ENCODE assay signal across 1 cellular context in genomic region chr2:187404431-187405110, GRCh38.
TF ChIP-seq lines count a peak whose summit lies in the region.

No MANE protein-coding gene starts in this region.

TF ChIP-seq in WTC11, 78 proteins besides CTCF, POLR2A, EP300 and RAD21 (continued from another document):
- TF ChIP-seq AR (CRISPR knock-in tag; IDR thresholded peaks at IDR 0.05) (no peak), FOXP1 (CRISPR knock-in tag; IDR thresholded peaks at IDR 0.05; ENCODE audit: borderline replicate concordance) (no peak), MYBL2 (CRISPR knock-in tag; IDR thresholded peaks at IDR 0.05) (no peak), ZBTB21 (CRISPR knock-in tag; IDR thresholded peaks at IDR 0.05; ENCODE audit: borderline replicate concordance) (no peak), SP1 (CRISPR knock-in tag; conservative IDR thresholded peaks at IDR 0.05) (no peak), E2F1 (CRISPR knock-in tag; IDR thresholded peaks at IDR 0.05) (no peak)
